Comparison of ENCODE assay signal across 1 cellular context in genomic region chr2:111455016-111455415, GRCh38.
TF ChIP-seq lines count a peak whose summit lies in the region.

No MANE protein-coding gene starts in this region.

TF ChIP-seq in liver, 16 proteins besides CTCF, POLR2A, EP300 and RAD21:
- TF ChIP-seq RXRA (IDR thresholded peaks at IDR 0.05): peak in 1 of 2 donors; percentile 17
- peak; percentile 35 for TF ChIP-seq YY1 (IDR thresholded peaks at IDR 0.05)
